ENCODE assay signal across 28 cellular contexts in the genomic region with DNA sequence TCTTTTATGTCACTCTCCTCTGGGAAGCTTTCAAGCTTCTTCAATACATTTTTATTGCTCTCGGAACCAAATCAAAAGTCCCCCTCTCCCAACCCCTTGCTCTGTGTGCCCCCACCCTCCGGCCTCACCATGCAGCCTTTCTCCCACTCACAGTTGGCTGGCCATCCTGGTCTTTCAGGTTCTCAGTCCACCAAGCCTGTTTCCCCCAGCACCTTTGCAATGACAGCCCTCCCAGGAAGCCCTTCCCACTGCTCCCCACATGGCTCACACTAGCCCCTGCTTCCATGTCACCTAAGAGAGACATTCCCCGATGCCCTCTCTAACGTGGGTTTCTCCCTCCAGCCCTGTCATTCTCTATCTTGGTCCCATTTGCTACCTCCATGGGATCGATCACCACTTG.
"Had no signal": no experiment of that assay in that cellular context is flagged by ENCODE, and none has a peak within 500 bp of the region (broad histone marks: within the 10 kb centered on the region; RNA-seq: fewer than 3 reads in every experiment).

No MANE protein-coding gene starts in this region.

- H3K27me3 ChIP-seq: ovary, testis, tibial artery, upper lobe of left lung had no signal

- H3K4me1 ChIP-seq: heart left ventricle, lower lobe of right lung, psoas muscle, spleen, testis, upper lobe of left lung had no signal

- H3K36me3 ChIP-seq: heart left ventricle, lower lobe of right lung, ovary, spleen, tibial artery, upper lobe of left lung had no signal

- H3K36me3 Mint-ChIP-seq: memory B cell; stimulated activated memory B cell treated with anti-CD40 and anti-IgM and Interleukin-4, amounts not matched to agents 10 μg/mL and 1 μg/mL and 100 μg/mL, for 72 hours had no signal

- H3K27ac ChIP-seq: dorsolateral prefrontal cortex, heart left ventricle, lower lobe of right lung, ovary, psoas muscle, skin epidermis, spleen, testis, tibial artery, upper lobe of left lung had no signal

- H3K4me3 Mint-ChIP-seq: memory B cell; naive B cell; nephron; stimulated activated memory B cell treated with anti-CD40 and anti-IgM and Interleukin-4, amounts not matched to agents 10 μg/mL and 1 μg/mL and 100 μg/mL, for 72 hours had no signal

- H3K4me3 ChIP-seq: dorsolateral prefrontal cortex, heart left ventricle, lower lobe of right lung, ovary, psoas muscle, skin epidermis, spleen, testis, tibial artery, upper lobe of left lung had no signal

- H3K9me3 Mint-ChIP-seq: memory B cell; stimulated activated memory B cell treated with anti-CD40 and anti-IgM and Interleukin-4, amounts not matched to agents 10 μg/mL and 1 μg/mL and 100 μg/mL, for 72 hours had no signal

- ATAC-seq: left colon; left ventricle myocardium superior; psoas muscle; right cardiac atrium; stimulated activated memory B cell treated with anti-CD40 and anti-IgM and Interleukin-4, amounts not matched to agents 10 μg/mL and 1 μg/mL and 100 μg/mL, for 72 hours; stimulated activated naive CD8-positive, alpha-beta T cell treated with anti-CD3 and anti-CD28 coated beads, Interleukin-15, Interleukin-2, amounts not matched to agents 100 U/mL and 50 U/mL, for 24 hours had no signal

- DNase-seq: caudate nucleus; cerebellar nuclear complex; dorsolateral prefrontal cortex; effector CD8-positive, alpha-beta T cell; erythroblast; heart left ventricle; hippocampal formation; kidney glomerular epithelial cell; left colon; left ventricle myocardium superior; lower lobe of right lung; naive B cell; nucleus accumbens; ovary; posterior cingulate gyrus; psoas muscle; right cardiac atrium; spleen; stimulated activated CD4-positive, alpha-beta T cell treated with anti-CD3 and anti-CD28 coated beads, Interleukin-4, amount 100 ng/mL, for 4 hours; stimulated activated naive CD8-positive, alpha-beta T cell treated with anti-CD3 and anti-CD28 coated beads, Interleukin-15, Interleukin-2, amounts not matched to agents 100 U/mL and 50 U/mL, for 24 hours; substantia nigra; testis; tibial artery had no signal

- H3K9me3 ChIP-seq: heart left ventricle, lower lobe of right lung, ovary, psoas muscle, testis, tibial artery, upper lobe of left lung had no signal

- H3K4me1 Mint-ChIP-seq: memory B cell; naive B cell; stimulated activated memory B cell treated with anti-CD40 and anti-IgM and Interleukin-4, amounts not matched to agents 10 μg/mL and 1 μg/mL and 100 μg/mL, for 72 hours had no signal

- H3K27ac Mint-ChIP-seq: memory B cell; naive B cell; nephron; stimulated activated memory B cell treated with anti-CD40 and anti-IgM and Interleukin-4, amounts not matched to agents 10 μg/mL and 1 μg/mL and 100 μg/mL, for 72 hours had no signal
